1 cellular context compared by ENCODE assay signal in genomic region chr19:3020321-3020960, GRCh38.
TF ChIP-seq lines count a peak whose summit lies in the region.

No MANE protein-coding gene starts in this region.

TF ChIP-seq in SK-N-SH treated with all-trans-retinoic acid at 6 μM for 48 hours, 23 proteins besides CTCF, POLR2A, EP300 and RAD21 (continued from another document):
- TF ChIP-seq, protein P1, sequence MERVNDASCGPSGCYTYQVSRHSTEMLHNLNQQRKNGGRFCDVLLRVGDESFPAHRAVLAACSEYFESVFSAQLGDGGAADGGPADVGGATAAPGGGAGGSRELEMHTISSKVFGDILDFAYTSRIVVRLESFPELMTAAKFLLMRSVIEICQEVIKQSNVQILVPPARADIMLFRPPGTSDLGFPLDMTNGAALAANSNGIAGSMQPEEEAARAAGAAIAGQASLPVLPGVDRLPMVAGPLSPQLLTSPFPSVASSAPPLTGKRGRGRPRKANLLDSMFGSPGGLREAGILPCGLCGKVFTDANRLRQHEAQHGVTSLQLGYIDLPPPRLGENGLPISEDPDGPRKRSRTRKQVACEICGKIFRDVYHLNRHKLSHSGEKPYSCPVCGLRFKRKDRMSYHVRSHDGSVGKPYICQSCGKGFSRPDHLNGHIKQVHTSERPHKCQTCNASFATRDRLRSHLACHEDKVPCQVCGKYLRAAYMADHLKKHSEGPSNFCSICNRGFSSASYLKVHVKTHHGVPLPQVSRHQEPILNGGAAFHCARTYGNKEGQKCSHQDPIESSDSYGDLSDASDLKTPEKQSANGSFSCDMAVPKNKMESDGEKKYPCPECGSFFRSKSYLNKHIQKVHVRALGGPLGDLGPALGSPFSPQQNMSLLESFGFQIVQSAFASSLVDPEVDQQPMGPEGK (CRISPR knock-in tag; IDR thresholded peaks at IDR 0.05; ENCODE audit: borderline replicate concordance), result no peak
- TF ChIP-seq TCF4 (CRISPR knock-in tag; IDR thresholded peaks at IDR 0.05; ENCODE audit: borderline replicate concordance), result no peak
- no peak for TF ChIP-seq ISL1 (CRISPR knock-in tag; IDR thresholded peaks at IDR 0.05)
- no peak for TF ChIP-seq ZNF8 (CRISPR knock-in tag; IDR thresholded peaks at IDR 0.05)
- no peak for TF ChIP-seq RARB (CRISPR knock-in tag; IDR thresholded peaks at IDR 0.05)
- TF ChIP-seq CSDC2 (CRISPR knock-in tag; IDR thresholded peaks at IDR 0.05), result no peak
- TF ChIP-seq ZFP3 (CRISPR knock-in tag; IDR thresholded peaks at IDR 0.05), result no peak
- no peak for TF ChIP-seq TSHZ2 (CRISPR knock-in tag; IDR thresholded peaks at IDR 0.05)
- TF ChIP-seq SNAI2 (CRISPR knock-in tag; IDR thresholded peaks at IDR 0.05), result no peak
- no peak for TF ChIP-seq OSR1 (CRISPR knock-in tag; IDR thresholded peaks at IDR 0.05)
- TF ChIP-seq PPARA (CRISPR knock-in tag; IDR thresholded peaks at IDR 0.05; ENCODE audit: borderline replicate concordance), result no peak
- TF ChIP-seq BACH2 (CRISPR knock-in tag; IDR thresholded peaks at IDR 0.05; ENCODE audit: borderline replicate concordance), result no peak
- TF ChIP-seq ZNF565 (CRISPR knock-in tag; conservative IDR thresholded peaks at IDR 0.05; ENCODE audit: low read depth), result no peak
- TF ChIP-seq GLIS3 (CRISPR knock-in tag; IDR thresholded peaks at IDR 0.05), result no peak
